In genomic region chr6:14275493-14275851, GRCh38 we compare ENCODE assay signal across 14 cellular contexts.
DNase-seq lines count a peak whose midpoint lies in the region; ATAC-seq and TF ChIP-seq lines count a peak whose summit lies in the region.
"Had no signal": no experiment of that assay in that cellular context is flagged by ENCODE, and none has a peak within 500 bp of the region (broad histone marks: within the 10 kb centered on the region; RNA-seq: fewer than 3 reads in every experiment).

No MANE protein-coding gene starts in this region.

- ATAC-seq in CD4-positive, CD25-positive, alpha-beta regulatory T cell (ENCODE audit: low read depth in 2 of 2): no peak
- no peak for ATAC-seq in effector memory CD8-positive, alpha-beta T cell (replicated peaks)
- ATAC-seq in HG02852 (IDR thresholded peaks at IDR 0.05; ENCODE audit: unreplicated experiment): no peak
- ATAC-seq in mucosa of descending colon: no peak

- intact Hi-C loops in mucosa of descending colon (cut with DNase I, micrococcal nuclease): no loop called here

- H3K4me2 ChIP-seq in Loucy (ENCODE audit: low read depth, low read length, poor library complexity, severe bottlenecking): peak overlapping the region; percentile 72
- H3K4me2 ChIP-seq: smooth muscle cell had no signal

- peaks cover 38% of the 10 kb centered on the region for H3K4me1 ChIP-seq in CD4-positive, CD25-positive, alpha-beta regulatory T cell (ENCODE audit: control insufficient read depth, insufficient read depth, low read length, poor library complexity, severe bottlenecking)
- peaks cover 69% of the 10 kb centered on the region for H3K4me1 ChIP-seq in Loucy (ENCODE audit: insufficient read depth, low read length, poor library complexity, severe bottlenecking)
- H3K4me1 ChIP-seq in mucosa of descending colon (ENCODE audit: low read depth): peaks cover 4% of the 10 kb centered on the region

- H3K4me3 ChIP-seq in CD4-positive, CD25-positive, alpha-beta regulatory T cell (ENCODE audit: low read depth, low read length): no peak overlapping the region
- H3K4me3 ChIP-seq in Loucy (ENCODE audit: low read length, poor library complexity, severe bottlenecking) (no peak overlapping the region), mucosa of descending colon (no peak overlapping the region)
- H3K4me3 ChIP-seq: smooth muscle cell, uterus had no signal

- peak overlapping the region in 1 of 4 donors; percentile 49 for H3K4me3 Mint-ChIP-seq in CD4-positive, CD25-positive, alpha-beta regulatory T cell
- no peak overlapping the region for H3K4me3 Mint-ChIP-seq in effector memory CD8-positive, alpha-beta T cell
- H3K4me3 Mint-ChIP-seq in nephron: no peak overlapping the region

- peaks cover 4% of the 10 kb centered on the region for H3K36me3 Mint-ChIP-seq in CD4-positive, CD25-positive, alpha-beta regulatory T cell
- peaks cover 4% of the 10 kb centered on the region for H3K36me3 Mint-ChIP-seq in effector memory CD8-positive, alpha-beta T cell (ENCODE audit: insufficient read depth)
- no peaks in the 10 kb centered on the region for H3K36me3 Mint-ChIP-seq in nephron (ENCODE audit: low read depth)

- no peaks in the 10 kb centered on the region for H3K27me3 Mint-ChIP-seq in CD4-positive, CD25-positive, alpha-beta regulatory T cell
- H3K27me3 Mint-ChIP-seq in effector memory CD8-positive, alpha-beta T cell: no peaks in the 10 kb centered on the region
- H3K27me3 Mint-ChIP-seq in nephron (ENCODE audit: low read depth): peaks cover 18% of the 10 kb centered on the region

- H3F3A ChIP-seq in Loucy (ENCODE audit: low read depth): peaks cover 20% of the 10 kb centered on the region

- H3K27ac Mint-ChIP-seq in CD4-positive, CD25-positive, alpha-beta regulatory T cell: peak overlapping the region in 2 of 3 donors; percentile 94
- H3K27ac Mint-ChIP-seq in effector memory CD8-positive, alpha-beta T cell: peak overlapping the region; percentile 79 to 97
- peak overlapping the region in 2 of 3 experiments; percentile 0 to 11 for H3K27ac Mint-ChIP-seq in nephron

- no peaks in the 10 kb centered on the region for H4K20me1 ChIP-seq in Loucy (ENCODE audit: insufficient read depth, low read length, poor library complexity, severe bottlenecking)

- H3K9ac ChIP-seq in Loucy (ENCODE audit: low read depth, low read length, poor library complexity, severe bottlenecking): peak overlapping the region; percentile 91

- H3K4me1 Mint-ChIP-seq in CD4-positive, CD25-positive, alpha-beta regulatory T cell: peaks cover 23 to 58% (median 40%) of the 10 kb centered on the region in 4 donors
- H3K4me1 Mint-ChIP-seq in effector memory CD8-positive, alpha-beta T cell (ENCODE audit: low read depth in 2 of 2): peaks cover 29 to 31% of the 10 kb centered on the region in 2 donors
- H3K4me1 Mint-ChIP-seq in nephron: peaks cover 43% of the 10 kb centered on the region

- no peaks in the 10 kb centered on the region for H3K79me2 ChIP-seq in Loucy (ENCODE audit: insufficient read depth, low read length)

- no peaks in the 10 kb centered on the region for H3K36me3 ChIP-seq in CD4-positive, CD25-positive, alpha-beta regulatory T cell (ENCODE audit: control insufficient read depth, insufficient read depth, low read length)
- H3K36me3 ChIP-seq in Loucy (ENCODE audit: insufficient read depth, low read length) (peaks cover 5% of the 10 kb centered on the region; the same call in 1 of the 2 replicates), mucosa of descending colon (ENCODE audit: low read depth) (no peaks in the 10 kb centered on the region)
- H3K36me3 ChIP-seq: uterus had no signal

- H3K27me3 ChIP-seq in CD4-positive, CD25-positive, alpha-beta regulatory T cell (ENCODE audit: control insufficient read depth, insufficient read depth, low read length): no peaks in the 10 kb centered on the region
- H3K27me3 ChIP-seq in Loucy (ENCODE audit: insufficient read depth, low read length, poor library complexity, severe bottlenecking): no peaks in the 10 kb centered on the region
- H3K27me3 ChIP-seq: uterus had no signal

- H3K9me3 Mint-ChIP-seq in CD4-positive, CD25-positive, alpha-beta regulatory T cell: peaks cover 0 to 10% (median 1%) of the 10 kb centered on the region in 7 donors
- peaks cover 0 to 2% of the 10 kb centered on the region in 2 donors for H3K9me3 Mint-ChIP-seq in effector memory CD8-positive, alpha-beta T cell
- peaks cover 7% of the 10 kb centered on the region for H3K9me3 Mint-ChIP-seq in nephron

- DNase-seq in CD4-positive, CD25-positive, alpha-beta regulatory T cell: no peak
- no peak for DNase-seq in effector memory CD8-positive, alpha-beta T cell
- no peak for DNase-seq in mucosa of descending colon
- DNase-seq in activated T-cell treated with anti-CD3 and anti-CD28 coated beads, Interleukin-2, amount 50 U/mL, for 1 hour: no peak
- no peak for DNase-seq in NCI-H345 (lab: John Stamatoyannopoulos, UW)
- DNase-seq: activated gamma-delta T cell, DMS153, NCI-H1417 had no signal

- peak overlapping the region; percentile 9 for H3K27ac ChIP-seq in CD4-positive, CD25-positive, alpha-beta regulatory T cell (ENCODE audit: insufficient read depth, low read length, poor library complexity, severe bottlenecking)
- H3K27ac ChIP-seq: uterus, VCaP had no signal

- peaks cover 0 to 10% of the 10 kb centered on the region in 2 experiments for H3K9me3 ChIP-seq in CD4-positive, CD25-positive, alpha-beta regulatory T cell (ENCODE audit: control insufficient read depth in 2 of 2, low read length in 2 of 2)
- H3K9me3 ChIP-seq in Loucy (ENCODE audit: insufficient read depth, low read depth, low read length) (peaks cover 15% of the 10 kb centered on the region; the same call in 1 of the 2 replicates), mucosa of descending colon (no peaks in the 10 kb centered on the region)
- H3K9me3 ChIP-seq: uterus had no signal

- TF ChIP-seq CTCF in Loucy (conservative IDR thresholded peaks at IDR 0.05; ENCODE audit: low read length) (no peak), nephron (IDR thresholded peaks at IDR 0.05; ENCODE audit: unreplicated experiment in 3 of 3) (no peak), mucosa of descending colon (IDR thresholded peaks at IDR 0.05) (no peak)

- no peak overlapping the region for H2AFZ ChIP-seq in Loucy (ENCODE audit: low read length)

- H3K9me2 ChIP-seq in Loucy (replicated peaks; ENCODE audit: low read depth, low read length): no peaks in the 10 kb centered on the region

Comparison
In these comparisons a context has a peak if more than half of its experiments do, and no peak if none do; other contexts are left out.
1. H3K27ac Mint-ChIP-seq: peak in every context shown above with its lines; median percentile 94 in CD4-positive, CD25-positive, alpha-beta regulatory T cell; 88 in effector memory CD8-positive, alpha-beta T cell; 6 in nephron.